Comparison of ENCODE assay signal across 1 cellular context in genomic region chr16:23435500-23435899, GRCh38.
TF ChIP-seq lines count a peak whose summit lies in the region.

No MANE protein-coding gene starts in this region.

TF ChIP-seq in Ishikawa, 13 proteins besides CTCF, POLR2A, EP300 and RAD21 (continued from another document):
- TF ChIP-seq TCF12 (IDR thresholded peaks at IDR 0.05; ENCODE audit: low read depth) (no peak), CEBPB (IDR thresholded peaks at IDR 0.05) (no peak), USF1 (IDR thresholded peaks at IDR 0.05) (no peak), NFIC (IDR thresholded peaks at IDR 0.05) (no peak), FOXM1 (IDR thresholded peaks at IDR 0.05; ENCODE audit: borderline replicate concordance, low read depth) (no peak)
